Comparison of ENCODE assay signal across 32 cellular contexts in genomic region chr11:1770061-1770460, GRCh38. TPM values are rescaled to one million over a fixed set of nuclear protein-coding genes. Genes with fewer than 3 reads are reported as not detected.
DNase-seq lines count a peak whose midpoint lies in the region; ATAC-seq, FAIRE-seq and TF ChIP-seq lines count a peak whose summit lies in the region.
"Had no signal": no experiment of that assay in that cellular context is flagged by ENCODE, and none has a peak within 500 bp of the region (broad histone marks: within the 10 kb centered on the region; RNA-seq: fewer than 3 reads in every experiment).

No MANE protein-coding gene starts in this region.

- H3K9me3 ChIP-seq in heart right ventricle, result no peaks in the 10 kb centered on the region
- no peaks in the 10 kb centered on the region for H3K9me3 ChIP-seq in Peyer's patch
- H3K9me3 ChIP-seq in keratinocyte (ENCODE audit: control insufficient read depth, low read depth, low read length), result no peaks in the 10 kb centered on the region
- H3K9me3 ChIP-seq in transverse colon, result no peaks in the 10 kb centered on the region
- H3K9me3 ChIP-seq: Caco-2, left ventricle myocardium inferior, psoas muscle had no signal

- WGBS in heart right ventricle, 2 donors, result 86 to 89% methylated on average over 7 of the region's 7 CpGs
- 94 to 95% methylated on average over 2 to 7 of the region's 7 CpGs for WGBS in transverse colon (ENCODE audit: low coverage in 1 of 2), 2 donors

- no peaks in the 10 kb centered on the region for H3K9me1 ChIP-seq in keratinocyte (ENCODE audit: control insufficient read depth, extremely low read depth, insufficient read depth, low read length)

- no peaks in the 10 kb centered on the region for H4K20me1 ChIP-seq in keratinocyte (ENCODE audit: control insufficient read depth, extremely low read depth, insufficient read depth, low read length)

- H3K4me2 ChIP-seq in keratinocyte (ENCODE audit: control insufficient read depth, extremely low read depth, insufficient read depth, low read depth, low read length), result no peak overlapping the region

- in situ Hi-C loops in transverse colon (cut with MboI; ENCODE audit: low pct_ligation_motif_present in 1 of 4, low pct_unique_long_range_greater_than_20kb in 1 of 4, low sequenced_read_pairs in 3 of 4), result no loop called here

- H3K4me3 ChIP-seq in heart right ventricle, result no peak overlapping the region
- no peak overlapping the region for H3K4me3 ChIP-seq in Peyer's patch
- no peak overlapping the region for H3K4me3 ChIP-seq in keratinocyte (ENCODE audit: control insufficient read depth in 2 of 3, extremely low read depth in 1 of 3, insufficient read depth in 2 of 3, low read depth in 1 of 3, low read length in 3 of 3)
- H3K4me3 ChIP-seq in transverse colon, result no peak overlapping the region
- H3K4me3 ChIP-seq: left ventricle myocardium inferior, PC-9, psoas muscle, tibial nerve had no signal

- TF ChIP-seq EP300 in transverse colon (IDR thresholded peaks at IDR 0.05; ENCODE audit: low read depth), result no peak

- H2AFZ ChIP-seq in keratinocyte (ENCODE audit: control insufficient read depth, low read length), result no peak overlapping the region
- H2AFZ ChIP-seq: PC-9 had no signal

- H3K4me1 ChIP-seq in heart right ventricle (peaks cover 0 to 37% (median 0%) of the 10 kb centered on the region in 9 donors), Peyer's patch (peaks cover 0 to 40% (median 9%) of the 10 kb centered on the region in 4 donors), keratinocyte (ENCODE audit: control insufficient read depth, extremely low read depth, insufficient read depth, low read length) (peaks cover 31% of the 10 kb centered on the region), transverse colon (peaks cover 0 to 24% (median 14%) of the 10 kb centered on the region in 4 donors)
- H3K4me1 ChIP-seq: psoas muscle had no signal

- H3K27me3 ChIP-seq in heart right ventricle, result no peaks in the 10 kb centered on the region
- H3K27me3 ChIP-seq in Peyer's patch, result no peaks in the 10 kb centered on the region
- no peaks in the 10 kb centered on the region for H3K27me3 ChIP-seq in keratinocyte (ENCODE audit: control insufficient read depth, extremely low read depth, insufficient read depth, low read length)
- no peaks in the 10 kb centered on the region for H3K27me3 ChIP-seq in transverse colon
- H3K27me3 ChIP-seq: tibial nerve had no signal

- TF ChIP-seq CTCF in heart right ventricle (IDR thresholded peaks at IDR 0.05) (no peak), Peyer's patch (IDR thresholded peaks at IDR 0.05) (no peak), keratinocyte (optimal IDR thresholded peaks at IDR 0.05 in 1 of 3, IDR thresholded peaks at IDR 0.05 in 1 of 3, conservative IDR thresholded peaks at IDR 0.05 in 1 of 3; ENCODE audit: extremely low read depth in 1 of 3, insufficient read depth in 2 of 3, low read length in 3 of 3) (no peak), transverse colon (IDR thresholded peaks at IDR 0.05) (no peak)

- intact Hi-C loops in cardiac septum (cut with DNase I) (no loop called here), heart right ventricle (cut with DNase I) (loop anchor here in 1 of 10 donors (10.0 kb wide), 1 partner anchor 55 kb away; no protein-coding TSS in a partner anchor), transverse colon (cut with DNase I; ENCODE audit: low total_unique reads) (no loop called here)

- H3K27ac ChIP-seq in heart right ventricle, result peak overlapping the region in 1 of 10 donors; percentile 36
- H3K27ac ChIP-seq in Peyer's patch, result peak overlapping the region in 3 of 4 donors; percentile 22 to 75 (median 66)
- no peak overlapping the region for H3K27ac ChIP-seq in keratinocyte (ENCODE audit: control insufficient read depth, insufficient read depth, low read length)
- H3K27ac ChIP-seq in transverse colon, result no peak overlapping the region
- H3K27ac ChIP-seq: left ventricle myocardium inferior, PC-9, psoas muscle, tibial nerve had no signal

- no peak for ATAC-seq in heart right ventricle
- ATAC-seq: activated T-cell treated with anti-CD3 and anti-CD28 coated beads, Interleukin-2, amount 50 U/mL, for 4 hours; effector memory CD8-positive, alpha-beta T cell; HepG2; psoas muscle; sciatic nerve had no signal

- FAIRE-seq in keratinocyte (lab: Jason Lieb, UNC), result peak; percentile 67
- FAIRE-seq: GM12892, H54, HepG2, islet of Langerhans had no signal

- dilution Hi-C loops in keratinocyte (cut with MboI; ENCODE audit: extremely low pct_ligation_motif_present, low sequenced_read_pairs), result no loop called here

- DNase-seq in cardiac septum (ENCODE audit: low spot score) (peak; percentile 60), heart right ventricle (no peak), Peyer's patch (peak in 2 of 3 donors; percentile 14 to 42), keratinocyte (ENCODE audit: low read depth, low spot score) (no peak), transverse colon (peak; percentile 4), NCI-H2081 (lab: John Stamatoyannopoulos, UW) (no peak), SK-N-DZ (ENCODE audit: low spot score) (no peak)
- no peak for DNase-seq in activated CD4-positive, alpha-beta T cell treated with anti-CD3 and anti-CD28 coated beads, Interleukin-2, amount 50 U/mL, for 4 hours
- DNase-seq: activated CD4-positive, alpha-beta T cell treated with anti-CD3 and anti-CD28 coated beads for 48 hours; activated naive CD4-positive, alpha-beta T cell treated with Interleukin-2 at 50 U/mL for 16 hours; activated T-cell treated with anti-CD3 and anti-CD28 coated beads, Interleukin-2, amount 50 U/mL, for 4 hours; C1 segment of cervical spinal cord; Caco-2; caudate nucleus; cortex of kidney; effector memory CD8-positive, alpha-beta T cell; Karpas-422; left ventricle myocardium inferior; NCI-H1417; NCI-H2029; NCI-H226; nucleus accumbens; PC-9; stimulated activated CD4-positive, alpha-beta T cell treated with anti-CD3 and anti-CD28 coated beads, Interleukin-12 subunit alpha, Interleukin-12 subunit beta, amount 100 ng/mL, for 4 hours had no signal

- H3K79me2 ChIP-seq in keratinocyte (ENCODE audit: control insufficient read depth, insufficient read depth, low read length), result no peaks in the 10 kb centered on the region

- H3K9ac ChIP-seq in keratinocyte (ENCODE audit: control insufficient read depth, extremely low read depth, insufficient read depth, low read length), result no peak overlapping the region

- TF ChIP-seq POLR2A in Peyer's patch (IDR thresholded peaks at IDR 0.05) (no peak), transverse colon (IDR thresholded peaks at IDR 0.05) (no peak)

- H3K36me3 ChIP-seq in heart right ventricle (no peaks in the 10 kb centered on the region), Peyer's patch (no peaks in the 10 kb centered on the region), keratinocyte (ENCODE audit: control insufficient read depth in 2 of 2, extremely low read depth in 1 of 2, insufficient read depth in 2 of 2, low read length in 2 of 2) (no peaks in the 10 kb centered on the region), transverse colon (no peaks in the 10 kb centered on the region)
- H3K36me3 ChIP-seq: left ventricle myocardium inferior, tibial nerve had no signal

RNA-seq across cellular contexts. Expression of gene CTSD, which starts 6.3 kb away (rescaled TPM):
- total RNA-seq in cardiac septum, result 521 TPM
- 1,000 to 10,000 TPM in 2 of 10 donors, 100 to 1,000 TPM in 8; 501 to 1,070 (median 786) TPM for total RNA-seq in heart right ventricle
- polyA plus RNA-seq in heart right ventricle, result 100 to 1,000 TPM; 431 to 976 TPM
- 1,000 to 10,000 TPM in 2 of 4 donors, 100 to 1,000 TPM in 2; 129 to 1,688 (median 1,221) TPM for total RNA-seq in Peyer's patch
- polyA plus RNA-seq in keratinocyte, result 152 to 353 TPM (median 215 TPM) in 3 replicates
- polyA plus RNA-seq in keratinocyte (2011; ENCODE audit: low read depth), result 210 TPM
- polyA plus RNA-seq in keratinocyte (2011; cell fraction: cytosol; rRNA removed), result 237 and 358 TPM in 2 replicates
- polyA plus RNA-seq in keratinocyte (2011; cell fraction: nucleus; rRNA removed), result 570 and 746 TPM in 2 replicates
- 327 and 379 TPM in 2 replicates for polyA plus RNA-seq in keratinocyte (2012; ENCODE audit: low replicate concordance)
- polyA minus RNA-seq in keratinocyte, result 282 to 776 TPM (median 516 TPM) in 3 replicates
- polyA minus RNA-seq in keratinocyte (2011; cell fraction: cytosol; rRNA and poly(A)+ RNA removed), result 498 TPM
- 693 and 756 TPM in 2 replicates for polyA minus RNA-seq in keratinocyte (2011; cell fraction: nucleus; rRNA and poly(A)+ RNA removed)
- 1,000 to 10,000 TPM in 2 of 4 donors, 100 to 1,000 TPM in 2; 548 to 1,794 (median 1,176) TPM for total RNA-seq in transverse colon
- 77.7 and 81.6 TPM in 2 replicates for polyA plus RNA-seq in SK-N-DZ (2014; cell fraction: cytosol; rRNA removed)
- 46.8 and 46.9 TPM in 2 replicates for polyA plus RNA-seq in SK-N-DZ (2014; cell fraction: nucleus; rRNA removed)

RNA-seq across cellular contexts. Expression of gene IFITM10, which starts 19.7 kb away (rescaled TPM):
- total RNA-seq in cardiac septum, result 2.0 TPM
- total RNA-seq in heart right ventricle, result 1 to 10 TPM in 4 of 10 donors, under 1 TPM in 6; 0.18 to 2.4 (median 0.42) TPM
- polyA plus RNA-seq in heart right ventricle, result under 1 TPM; 0.07 to 0.80 TPM
- total RNA-seq in Peyer's patch, result 1 to 10 TPM in 3 of 4 donors, under 1 TPM in 1; 0.88 to 5.0 (median 3.4) TPM
- 0.03 to 0.18 TPM (median 0.14 TPM) in 3 replicates for polyA plus RNA-seq in keratinocyte
- 0.36 TPM for polyA plus RNA-seq in keratinocyte (2011; ENCODE audit: low read depth)
- not detected in 2 replicates for polyA plus RNA-seq in keratinocyte (2011; cell fraction: cytosol; rRNA removed)
- 0.46 and 1.2 TPM in 2 replicates for polyA plus RNA-seq in keratinocyte (2011; cell fraction: nucleus; rRNA removed)
- 0.19 and 1.1 TPM in 2 replicates for polyA plus RNA-seq in keratinocyte (2012; ENCODE audit: low replicate concordance)
- polyA minus RNA-seq in keratinocyte, result 0.03 to 0.13 TPM in 2 of 3 replicates, not detected in the other
- not detected for polyA minus RNA-seq in keratinocyte (2011; cell fraction: cytosol; rRNA and poly(A)+ RNA removed)
- 0.53 and 1.0 TPM in 2 replicates for polyA minus RNA-seq in keratinocyte (2011; cell fraction: nucleus; rRNA and poly(A)+ RNA removed)
- total RNA-seq in transverse colon, result 10 to 100 TPM in 1 of 4 donors, 1 to 10 TPM in 2, under 1 TPM in 1; 0.68 to 13.5 (median 1.3) TPM
- polyA plus RNA-seq in SK-N-DZ (2014; cell fraction: cytosol; rRNA removed), result not detected in 2 replicates
- not detected in 2 replicates for polyA plus RNA-seq in SK-N-DZ (2014; cell fraction: nucleus; rRNA removed)
- total RNA-seq: G401 had no signal

Comparison
In these comparisons a context has a peak if more than half of its experiments do, and no peak if none do; other contexts are left out.
1. DNase-seq: peak in cardiac septum (single experiment), Peyer's patch (2 of 3) and transverse colon (single experiment); none in heart right ventricle (0 of 2), keratinocyte (single experiment), NCI-H2081 (0 of 2), SK-N-DZ (single experiment) and activated CD4-positive, alpha-beta T cell treated with anti-CD3 and anti-CD28 coated beads, Interleukin-2, amount 50 U/mL, for 4 hours (0 of 2).
2. H3K27ac ChIP-seq: peak in Peyer's patch (3 of 4); none in keratinocyte (single experiment) and transverse colon (0 of 4).